ENCODE assay signal across 8 cellular contexts in genomic region chr5:132418876-132419275, GRCh38. TPM values are rescaled to one million over a fixed set of nuclear protein-coding genes. Genes with fewer than 3 reads are reported as not detected.
A peak's percentile ranks its signal among the peaks of the same experiment; 100 is the strongest.
DNase-seq lines count a peak whose midpoint lies in the region; ATAC-seq and TF ChIP-seq lines count a peak whose summit lies in the region.

No MANE protein-coding gene starts in this region.

- DNase-seq in CD4-positive, CD25-positive, alpha-beta regulatory T cell = no peak
- no peak for DNase-seq in central memory CD8-positive, alpha-beta T cell (ENCODE audit: low spot score in 2 of 2)
- no peak for DNase-seq in omental fat pad (ENCODE audit: low spot score)
- DNase-seq in germinal center (ENCODE audit: low spot score) = no peak
- DNase-seq in left lobe of liver (ENCODE audit: low spot score) = no peak

- H3K27ac ChIP-seq in CD4-positive, CD25-positive, alpha-beta regulatory T cell (ENCODE audit: insufficient read depth, low read length, poor library complexity, severe bottlenecking) = peak overlapping the region; percentile 92
- H3K27ac ChIP-seq in KOPT-K1 (ENCODE audit: low read depth, low read length, poor library complexity, severe bottlenecking) (peak overlapping the region; percentile 98), neutrophil (peak overlapping the region; percentile 97)

- TF ChIP-seq CTCF in neutrophil (IDR thresholded peaks at IDR 0.05) (no peak), omental fat pad (IDR thresholded peaks at IDR 0.05) (no peak)

- no peak for ATAC-seq in CD4-positive, CD25-positive, alpha-beta regulatory T cell (ENCODE audit: low read depth in 2 of 2)
- no peak for ATAC-seq in central memory CD8-positive, alpha-beta T cell (replicated peaks; ENCODE audit: extremely low read depth, poor library complexity, severe bottlenecking)
- no peak for ATAC-seq in omental fat pad (ENCODE audit: low FRiP score)
- no peak for ATAC-seq in GM18520 (IDR thresholded peaks at IDR 0.05; ENCODE audit: unreplicated experiment)
- ATAC-seq in left lobe of liver = no peak

- H3K27me3 ChIP-seq in CD4-positive, CD25-positive, alpha-beta regulatory T cell (ENCODE audit: control insufficient read depth, insufficient read depth, low read length) = no peaks in the 10 kb centered on the region
- no peaks in the 10 kb centered on the region for H3K27me3 ChIP-seq in neutrophil

- H3K36me3 ChIP-seq in CD4-positive, CD25-positive, alpha-beta regulatory T cell (ENCODE audit: control insufficient read depth, insufficient read depth, low read length) = peaks cover 16% of the 10 kb centered on the region
- H3K36me3 ChIP-seq in KOPT-K1 (ENCODE audit: insufficient read depth, low read length) (peaks cover 84% of the 10 kb centered on the region), neutrophil (peaks cover 65% of the 10 kb centered on the region)

- no peaks in the 10 kb centered on the region for H3K27me3 Mint-ChIP-seq in CD4-positive, CD25-positive, alpha-beta regulatory T cell
- no peaks in the 10 kb centered on the region for H3K27me3 Mint-ChIP-seq in central memory CD8-positive, alpha-beta T cell

- peak overlapping the region; percentile 62 for H3K4me3 ChIP-seq in CD4-positive, CD25-positive, alpha-beta regulatory T cell (ENCODE audit: low read depth, low read length)
- peak overlapping the region in 1 of 2 experiments; percentile 80 for H3K4me3 ChIP-seq in neutrophil (ENCODE audit: low read depth in 1 of 2, low read length in 1 of 2)

- peaks cover 32 to 97% (median 73%) of the 10 kb centered on the region in 4 donors for H3K4me1 Mint-ChIP-seq in CD4-positive, CD25-positive, alpha-beta regulatory T cell
- H3K4me1 Mint-ChIP-seq in central memory CD8-positive, alpha-beta T cell = peaks cover 87% of the 10 kb centered on the region

- H3K4me3 Mint-ChIP-seq in CD4-positive, CD25-positive, alpha-beta regulatory T cell = peak overlapping the region in 2 of 4 donors; percentile 66 to 91
- peak overlapping the region; percentile 75 for H3K4me3 Mint-ChIP-seq in central memory CD8-positive, alpha-beta T cell

- peaks cover 38% of the 10 kb centered on the region for H3K36me3 Mint-ChIP-seq in CD4-positive, CD25-positive, alpha-beta regulatory T cell
- H3K36me3 Mint-ChIP-seq in central memory CD8-positive, alpha-beta T cell (ENCODE audit: insufficient read depth) = peaks cover 54% of the 10 kb centered on the region

- H3K9me3 ChIP-seq in CD4-positive, CD25-positive, alpha-beta regulatory T cell (ENCODE audit: control insufficient read depth in 2 of 2, low read length in 2 of 2) = no peaks in the 10 kb centered on the region
- no peaks in the 10 kb centered on the region for H3K9me3 ChIP-seq in KOPT-K1 (ENCODE audit: insufficient read depth, low read length, poor library complexity, severe bottlenecking)
- H3K9me3 ChIP-seq in neutrophil = no peaks in the 10 kb centered on the region

- H3K4me1 ChIP-seq in CD4-positive, CD25-positive, alpha-beta regulatory T cell (ENCODE audit: control insufficient read depth, insufficient read depth, low read length, poor library complexity, severe bottlenecking) = peaks cover 85% of the 10 kb centered on the region
- peaks cover 90 to 96% of the 10 kb centered on the region in 2 experiments for H3K4me1 ChIP-seq in neutrophil (ENCODE audit: control insufficient read depth in 1 of 2, insufficient read depth in 1 of 2, low read depth in 1 of 2, low read length in 1 of 2)

- H3K9me3 Mint-ChIP-seq in CD4-positive, CD25-positive, alpha-beta regulatory T cell = no peaks in the 10 kb centered on the region
- no peaks in the 10 kb centered on the region for H3K9me3 Mint-ChIP-seq in central memory CD8-positive, alpha-beta T cell

- peak overlapping the region; percentile 95 to 98 (median 96) for H3K27ac Mint-ChIP-seq in CD4-positive, CD25-positive, alpha-beta regulatory T cell
- H3K27ac Mint-ChIP-seq in central memory CD8-positive, alpha-beta T cell (ENCODE audit: low read depth) = peak overlapping the region; percentile 98

RNA-seq across cellular contexts. Expression of gene SLC22A5, which starts 49.4 kb away (rescaled TPM):
- total RNA-seq in CD4-positive, CD25-positive, alpha-beta regulatory T cell = 2.5 TPM
- polyA plus RNA-seq in CD4-positive, CD25-positive, alpha-beta regulatory T cell = 1 to 10 TPM in 3 of 4 donors, under 1 TPM in 1; 0.54 to 3.2 (median 1.7) TPM
- total RNA-seq in omental fat pad (10 to 100 TPM in 3 of 4 donors, 1 to 10 TPM in 1; 7.6 to 38.7 (median 28.6) TPM), left lobe of liver (8.8 TPM)
